8 cellular contexts compared by ENCODE assay signal in the genomic region with DNA sequence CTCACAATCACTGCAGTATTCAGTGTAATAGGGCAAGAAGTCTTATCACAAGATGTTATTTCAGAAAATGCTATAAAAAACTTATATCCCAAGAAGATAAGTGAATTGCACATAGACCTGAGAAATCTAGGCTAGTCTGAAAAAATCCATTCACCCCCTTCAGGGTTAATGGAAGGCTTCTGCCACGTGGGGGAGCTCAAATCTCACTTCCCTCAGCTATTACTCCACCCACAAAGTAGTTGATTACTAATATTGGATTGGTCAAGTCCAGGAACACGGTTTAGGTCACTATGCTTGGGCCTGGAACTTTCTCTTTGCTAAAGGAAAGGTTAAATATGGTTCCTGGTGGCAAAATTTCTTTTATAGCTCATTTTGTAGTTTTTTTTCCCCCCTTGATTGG. TPM values are rescaled to one million over a fixed set of nuclear protein-coding genes. Genes with fewer than 3 reads are reported as not detected.
DNase-seq lines count a peak whose midpoint lies in the region; ATAC-seq, FAIRE-seq and TF ChIP-seq lines count a peak whose summit lies in the region.

No MANE protein-coding gene starts in this region.

- H2AFZ ChIP-seq in GM12878 (ENCODE audit: control insufficient read depth, low read depth, low read length) = no peak overlapping the region

- no peak for TF ChIP-seq EP300 in GM12878 (IDR thresholded peaks at IDR 0.05; ENCODE audit: borderline replicate concordance in 1 of 2, control insufficient read depth in 1 of 2, low read depth in 2 of 2, low read length in 2 of 2)
- no peak for TF ChIP-seq EP300 in suprapubic skin (IDR thresholded peaks at IDR 0.05)

- DNase-seq in EL = peak; percentile 49
- DNase-seq in NCI-H748 treated with DMSO at 0.1 percent for 48 hours (lab: John Stamatoyannopoulos, UW) = peak; percentile 56
- no peak for DNase-seq in GM12878 (ENCODE audit: low read depth, low spot score)
- DNase-seq in right lobe of liver = no peak
- DNase-seq in suprapubic skin (ENCODE audit: low spot score in 2 of 2) = no peak
- DNase-seq in mesothelial cell of epicardium (ENCODE audit: low spot score in 2 of 2, unreplicated experiment in 2 of 2) = no peak

- 0% methylated on average over 2 of the region's 2 CpGs for whole genome bisulfite sequencing in GM12878 (ENCODE audit: insufficient coverage, insufficient replicate concordance, low lambda C conversion rate, missing lambda C conversion rate)
- 16% methylated on average over 2 of the region's 2 CpGs for WGBS in right lobe of liver (ENCODE audit: insufficient coverage, low coverage, low lambda C conversion rate, missing lambda C conversion rate)
- WGBS in suprapubic skin = 9% methylated on average over 2 of the region's 2 CpGs

- peak; percentile 96 for ATAC-seq in GM19035 (IDR thresholded peaks at IDR 0.05; ENCODE audit: unreplicated experiment)
- ATAC-seq in HG03060 (IDR thresholded peaks at IDR 0.05; ENCODE audit: low read depth, unreplicated experiment) = peak; percentile 96
- peak; percentile 99 for ATAC-seq in GM12878
- ATAC-seq in right lobe of liver = peak; percentile 47 to 74 (median 58)

- H3K4me1 ChIP-seq in GM12878 (ENCODE audit: control insufficient read depth, insufficient read depth, low read length) = no peaks in the 10 kb centered on the region
- H3K4me1 ChIP-seq in right lobe of liver = no peaks in the 10 kb centered on the region
- no peaks in the 10 kb centered on the region for H3K4me1 ChIP-seq in suprapubic skin

- H3K9ac ChIP-seq in GM12878 (ENCODE audit: control insufficient read depth, insufficient read depth, low read length) = no peak overlapping the region

- POLR2A ChIA-PET in GM12878 (lab: Charles Lee) = no interaction called here

- H3K9me3 ChIP-seq in GM12878 (replicated peaks; ENCODE audit: control insufficient read depth, insufficient read depth, low read length) = no peaks in the 10 kb centered on the region; the same call in 1 of the 3 replicates
- H3K9me3 ChIP-seq in right lobe of liver = no peaks in the 10 kb centered on the region
- no peaks in the 10 kb centered on the region for H3K9me3 ChIP-seq in suprapubic skin

- H3K27me3 ChIP-seq in GM12878 (replicated peaks in 1 of 2; ENCODE audit: control insufficient read depth in 2 of 2, insufficient read depth in 2 of 2, low read length in 1 of 2) = no peaks in the 10 kb centered on the region
- no peaks in the 10 kb centered on the region for H3K27me3 ChIP-seq in right lobe of liver
- H3K27me3 ChIP-seq in suprapubic skin = no peaks in the 10 kb centered on the region

- peak; percentile 80 for FAIRE-seq in GM12878 (lab: Jason Lieb, UNC)

- no peaks in the 10 kb centered on the region for H3K4me1 Mint-ChIP-seq in mesothelial cell of epicardium

- no peaks in the 10 kb centered on the region for H4K20me1 ChIP-seq in GM12878 (ENCODE audit: control insufficient read depth, insufficient read depth)

- peak; percentile 57 to 75 (median 71) for TF ChIP-seq CTCF in GM12878 (IDR thresholded peaks at IDR 0.05 in 2 of 3, conservative IDR thresholded peaks at IDR 0.05 in 1 of 3; ENCODE audit: control insufficient read depth in 2 of 3, extremely low read depth in 1 of 3, insufficient read depth in 1 of 3, low read depth in 3 of 3, low read length in 3 of 3)
- peak in 3 of 4 donors; percentile 19 to 40 (median 28) for TF ChIP-seq CTCF in right lobe of liver (IDR thresholded peaks at IDR 0.05)
- no peak for TF ChIP-seq CTCF in suprapubic skin (IDR thresholded peaks at IDR 0.05)
- TF ChIP-seq CTCF in mesothelial cell of epicardium (IDR thresholded peaks at IDR 0.05; ENCODE audit: unreplicated experiment) = no peak

- H3K4me3 Mint-ChIP-seq in mesothelial cell of epicardium = no peak overlapping the region

- RAD21 ChIA-PET in GM12878 (lab: Charles Lee; ENCODE audit: unreplicated experiment) = interaction anchor here (0.8 to 2.8 kb wide), 7 partner anchors 38 to 389 kb away, joined by 3 to 15 read pairs (median 5); no protein-coding TSS in a partner anchor

- H3K27me3 Mint-ChIP-seq in mesothelial cell of epicardium (ENCODE audit: low read depth) = no peaks in the 10 kb centered on the region

- peak; percentile 96 for TF ChIP-seq RAD21 in GM12878 (IDR thresholded peaks at IDR 0.05; ENCODE audit: insufficient read depth, low read depth, low read length)

- no peak overlapping the region for H3K27ac Mint-ChIP-seq in mesothelial cell of epicardium

- intact Hi-C loops in GM12878 (cut with micrococcal nuclease; ENCODE audit: unreplicated experiment) = loop anchor here (1.0 to 10.0 kb wide), 5 partner anchors 51 to 1083 kb away; a partner anchor contains a TSS
- intact Hi-C loops in right lobe of liver (cut with DNase I) = no loop called here

- H3K27ac ChIP-seq in GM12878 (ENCODE audit: control insufficient read depth, insufficient read depth) (no peak overlapping the region), right lobe of liver (no peak overlapping the region), suprapubic skin (no peak overlapping the region)

- H3K4me2 ChIP-seq in GM12878 (ENCODE audit: control insufficient read depth, insufficient read depth) = no peak overlapping the region

- SMC1A ChIA-PET in GM12878 (lab: Charles Lee; ENCODE audit: uncharacterized antibody, unreplicated experiment) = interaction anchor here (0.6 to 2.5 kb wide), 12 partner anchors 10 to 390 kb away, joined by 3 to 37 read pairs (median 4); no protein-coding TSS in a partner anchor

- no peaks in the 10 kb centered on the region for H3K79me2 ChIP-seq in GM12878 (ENCODE audit: control insufficient read depth, insufficient read depth, low read length)

- H3K4me3 ChIP-seq in GM12878 (no peak overlapping the region), right lobe of liver (no peak overlapping the region), suprapubic skin (no peak overlapping the region)

- TF ChIP-seq POLR2A in GM12878 (IDR thresholded peaks at IDR 0.05; ENCODE audit: low read depth, low read length) (no peak), right lobe of liver (IDR thresholded peaks at IDR 0.05) (no peak), suprapubic skin (IDR thresholded peaks at IDR 0.05) (no peak)

- CTCF ChIA-PET in GM12878 (lab: Yijun Ruan, JAX) = interaction anchor here (0.6 to 4.4 kb wide), 18 partner anchors 9 to 390 kb away, joined by 3 to 53 read pairs (median 4); no protein-coding TSS in a partner anchor

- no peaks in the 10 kb centered on the region for H3K36me3 Mint-ChIP-seq in mesothelial cell of epicardium

- H3K9me3 Mint-ChIP-seq in mesothelial cell of epicardium = peaks cover 14% of the 10 kb centered on the region

- H3K36me3 ChIP-seq in GM12878 (ENCODE audit: control insufficient read depth in 2 of 2, insufficient read depth in 2 of 2, low read length in 1 of 2) (no peaks in the 10 kb centered on the region), right lobe of liver (no peaks in the 10 kb centered on the region), suprapubic skin (no peaks in the 10 kb centered on the region)

- in situ Hi-C loops in GM12878 (cut with MboI) = no loop called here

- no TSS peak for BruUV-seq in GM12878 (replicated peaks; lab: Mats Ljungman, UMichigan)

TF ChIP-seq in GM12878, 131 proteins besides CTCF, POLR2A, EP300 and RAD21:
- TF ChIP-seq FOXM1 (IDR thresholded peaks at IDR 0.05; ENCODE audit: low read depth, low read length) (peak; percentile 63), RUNX3 (IDR thresholded peaks at IDR 0.05; ENCODE audit: low read length) (peak; percentile 62; the same call in 1 of the 2 replicates), CBX3 (IDR thresholded peaks at IDR 0.05; ENCODE audit: borderline replicate concordance, low read depth) (no peak), YY1 (IDR thresholded peaks at IDR 0.05; ENCODE audit: low read depth, low read length) (peak; percentile 44; the same call in 1 of the 2 replicates), SMC3 (IDR thresholded peaks at IDR 0.05; ENCODE audit: borderline replicate concordance, low read length) (peak; percentile 87)

RNA-seq across cellular contexts. Expression of a gene that starts 51.2 kb away (rescaled TPM):
- total RNA-seq in GM12878 (2013; cell fraction: nucleolus; rRNA removed) = 51.4 and 53.5 TPM in 2 replicates
- total RNA-seq in GM12878 (2014; rRNA removed) = 11.0 and 12.8 TPM in 2 replicates
- 19.3 and 20.6 TPM in 2 replicates for total RNA-seq in GM12878 (2014; rRNA removed; fragmentation: Illumina TruSeq; extraction: Trizol)
- 36.9 and 41.8 TPM in 2 replicates for total RNA-seq in GM12878 (2021)
- 8.1 TPM for polyA plus RNA-seq in GM12878 (2011; ENCODE audit: low read depth)
- polyA plus RNA-seq in GM12878 (2011; rRNA removed) = 26.2 and 31.4 TPM in 2 replicates
- polyA plus RNA-seq in GM12878 (2011; cell fraction: cytosol; rRNA removed) = 25.4 and 28.4 TPM in 2 replicates
- polyA plus RNA-seq in GM12878 (2011; cell fraction: nucleus; rRNA removed) = 19.6 and 26.4 TPM in 2 replicates
- polyA plus RNA-seq in GM12878 (2012) = 10.1 and 12.2 TPM in 2 replicates
- polyA plus RNA-seq in GM12878 (2014; fragmentation: Illumina TruSeq; extraction: Trizol) = 36.1 and 50.7 TPM in 2 replicates
- polyA plus RNA-seq in GM12878 (2014; fragmentation: Nextera tagmentation; extraction: Ambion mirVana) = 10 to 100 TPM in 1 of 2 experiments, 1 to 10 TPM in 1; 7.9 to 11.9 TPM
- polyA plus RNA-seq in GM12878 (2014; rRNA removed) = 24.0 and 24.5 TPM in 2 replicates
- polyA plus RNA-seq in GM12878 (2016; fragmentation: Nextera tagmentation; extraction: Ambion mirVana) = 10 to 100 TPM in 1 of 2 experiments, 1 to 10 TPM in 1; 5.7 to 11.4 TPM
- 36.3 and 48.4 TPM in 2 replicates for polyA minus RNA-seq in GM12878 (2011; rRNA and poly(A)+ RNA removed)
- polyA minus RNA-seq in GM12878 (2011; cell fraction: cytosol; rRNA and poly(A)+ RNA removed) = 11.5 and 14.9 TPM in 2 replicates
- polyA minus RNA-seq in GM12878 (2011; cell fraction: nucleus; rRNA and poly(A)+ RNA removed) = 23.8 and 32.9 TPM in 2 replicates
- under 1 TPM in 4 of 6 experiments, not detected in 2; under 0.01 to 0.26 (median 0.09) TPM for total RNA-seq in right lobe of liver
- total RNA-seq in suprapubic skin = 1 to 10 TPM in 1 of 4 donors, under 1 TPM in 3; 0.24 to 1.8 (median 0.52) TPM
- total RNA-seq in mesothelial cell of epicardium = 6.9 to 8.6 TPM (median 8.5 TPM) in 3 replicates

Comparison
In these comparisons a context has a peak if more than half of its experiments do, and no peak if none do; other contexts are left out.
1. DNase-seq: peak in EL (single experiment) and NCI-H748 treated with DMSO at 0.1 percent for 48 hours (single experiment); none in GM12878 (single experiment), right lobe of liver (0 of 3), suprapubic skin (0 of 2) and mesothelial cell of epicardium (0 of 2).
2. CTCF ChIP-seq: peak in GM12878 (3 of 3) and right lobe of liver (3 of 4); none in suprapubic skin (0 of 2) and mesothelial cell of epicardium (single experiment).
3. Peak in every context shown above with its lines, with median percentiles within 50 percentile points of each other: ATAC-seq.